Comparison of ENCODE assay signal across 11 cellular contexts in the genomic region with DNA sequence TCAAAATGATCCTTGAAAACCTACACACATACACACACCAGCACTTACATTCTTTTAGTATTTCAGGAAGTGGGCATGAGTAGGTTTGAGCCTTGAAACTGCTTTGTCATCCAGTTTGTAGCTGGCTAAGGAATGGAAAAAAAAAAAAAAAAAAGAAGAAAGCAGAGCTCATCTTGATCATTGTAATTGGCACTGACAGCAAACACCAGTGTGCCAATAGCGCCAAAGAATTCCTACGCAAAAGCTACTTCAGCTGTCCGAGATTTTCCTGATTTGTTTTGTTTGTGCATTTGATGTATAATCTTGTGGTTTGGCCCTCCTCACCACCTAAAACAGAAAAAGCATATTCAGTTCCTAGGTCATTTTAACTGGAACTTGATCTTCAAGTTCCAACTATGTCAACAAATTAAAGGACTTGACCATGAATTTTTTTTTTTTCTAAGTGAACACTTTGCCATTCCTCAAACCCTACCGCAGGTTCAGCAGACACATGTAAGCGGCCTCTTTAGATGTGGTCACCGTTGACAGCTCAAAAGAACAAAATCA. TPM values are rescaled to one million over a fixed set of nuclear protein-coding genes. Genes with fewer than 3 reads are reported as not detected.
DNase-seq lines count a peak whose midpoint lies in the region; ATAC-seq and TF ChIP-seq lines count a peak whose summit lies in the region.
"Had no signal": no experiment of that assay in that cellular context is flagged by ENCODE, and none has a peak within 500 bp of the region (broad histone marks: within the 10 kb centered on the region; RNA-seq: fewer than 3 reads in every experiment).

No MANE protein-coding gene starts in this region.

- DNase-seq in NCI-H2171 treated with DMSO at 0.1 percent for 48 hours (lab: John Stamatoyannopoulos, UW), result peak; percentile 20
- DNase-seq in NCI-H2171 (lab: John Stamatoyannopoulos, UW), result no peak
- peak; percentile 15 to 64 for DNase-seq in PC-9
- peak; percentile 100 for DNase-seq in fibroblast of peridontal ligament (ENCODE audit: extremely low read depth)
- DNase-seq in stromal cell of bone marrow (ENCODE audit: low read depth), result peak; percentile 55
- DNase-seq in epidermal melanocyte (ENCODE audit: insufficient read length, low spot score), result no peak
- DNase-seq in NCI-H446 treated with DMSO at 0.1 percent for 48 hours (lab: John Stamatoyannopoulos, UW), result no peak
- DNase-seq: activated gamma-delta T cell treated with Interleukin-2 at 50 U/mL for 16 hours, NCI-H1092 treated with DMSO at 0.1 percent for 48 hours had no signal

- H3K4me3 ChIP-seq in PC-9, result no peak overlapping the region

- peak overlapping the region; percentile 62 for H3K4me2 ChIP-seq in PC-9

- POLR2A ChIA-PET in PC-9 (lab: Charles Lee; ENCODE audit: unreplicated experiment), result no interaction called here

- H3F3A ChIP-seq in PC-9 (ENCODE audit: insufficient read depth, low read depth), result no peaks in the 10 kb centered on the region; the same call in 1 of the 2 replicates

- TF ChIP-seq CTCF in PC-9 (conservative IDR thresholded peaks at IDR 0.05), result no peak

- ATAC-seq in GM21367 (IDR thresholded peaks at IDR 0.05; ENCODE audit: unreplicated experiment), result no peak

- no peaks in the 10 kb centered on the region for H3K9me3 ChIP-seq in PC-9 (ENCODE audit: insufficient read depth, low read depth)
- H3K9me3 ChIP-seq: neutrophil had no signal

- intact Hi-C loops in PC-9 (cut with micrococcal nuclease; ENCODE audit: unreplicated experiment), result loop anchor here (2.0 kb wide), 1 partner anchor 20 kb away; no protein-coding TSS in a partner anchor

- BruUV-seq in PC-9 (replicated peaks; lab: Mats Ljungman, UMichigan), result no TSS peak

- no peaks in the 10 kb centered on the region for H3K36me3 ChIP-seq in PC-9 (ENCODE audit: low read depth)
- H3K36me3 ChIP-seq: neutrophil had no signal

- no peaks in the 10 kb centered on the region for H3K27me3 ChIP-seq in PC-9 (ENCODE audit: insufficient read depth, low read depth)
- H3K27me3 ChIP-seq: neutrophil had no signal

- H3K79me2 ChIP-seq in PC-9 (ENCODE audit: low read depth), result no peaks in the 10 kb centered on the region

- no peaks in the 10 kb centered on the region for H4K20me1 ChIP-seq in PC-9 (ENCODE audit: insufficient read depth)

- no peaks in the 10 kb centered on the region for H3K9me2 ChIP-seq in PC-9 (ENCODE audit: insufficient read depth)

- H3K4me1 ChIP-seq in PC-9 (replicated peaks; ENCODE audit: insufficient read depth), result no peaks in the 10 kb centered on the region

- peak overlapping the region; percentile 70 for H3K27ac ChIP-seq in PC-9
- H3K27ac ChIP-seq: neutrophil had no signal

- H2AFZ ChIP-seq in PC-9, result 0 out of 2 replicates have a peak overlapping the region, but pooled peaks have one; percentile 58

- CTCF ChIA-PET in PC-9 (lab: Charles Lee), result no interaction called here

RNA-seq across cellular contexts. Expression of a gene that starts 57.3 kb away (rescaled TPM):
- total RNA-seq in PC-9 (2021), result 2.1 and 2.2 TPM in 2 replicates

Comparison
In these comparisons a context has a peak if more than half of its experiments do, and no peak if none do; other contexts are left out.
1. DNase-seq: peak in NCI-H2171 treated with DMSO at 0.1 percent for 48 hours (single experiment), PC-9 (2 of 2), fibroblast of peridontal ligament (single experiment) and stromal cell of bone marrow (single experiment); none in NCI-H2171 (single experiment), epidermal melanocyte (single experiment) and NCI-H446 treated with DMSO at 0.1 percent for 48 hours (single experiment).